Comparison of ENCODE assay signal across 16 cellular contexts in genomic region chr11:59728913-59729312, GRCh38. TPM values are rescaled to one million over a fixed set of nuclear protein-coding genes. Genes with fewer than 3 reads are reported as not detected.
DNase-seq lines count a peak whose midpoint lies in the region; ATAC-seq, FAIRE-seq and TF ChIP-seq lines count a peak whose summit lies in the region.
"Had no signal": no experiment of that assay in that cellular context is flagged by ENCODE, and none has a peak within 500 bp of the region (broad histone marks: within the 10 kb centered on the region; RNA-seq: fewer than 3 reads in every experiment).

No MANE protein-coding gene starts in this region.

- H3K4me3 ChIP-seq in mammary epithelial cell (replicated peaks in 1 of 3; ENCODE audit: insufficient read depth in 1 of 3, low read depth in 2 of 3, low read length in 3 of 3) (no peak overlapping the region), breast epithelium (no peak overlapping the region), endothelial cell of umbilical vein (replicated peaks in 1 of 3; ENCODE audit: insufficient read depth in 1 of 3, low read depth in 1 of 3, low read length in 3 of 3) (no peak overlapping the region), upper lobe of left lung (no peak overlapping the region)

- no peak for TF ChIP-seq EP300 in upper lobe of left lung (IDR thresholded peaks at IDR 0.05)

- in situ Hi-C loops in mammary epithelial cell (cut with MboI; ENCODE audit: low sequenced_read_pairs in 2 of 2) = loop anchor here in 1 of 2 donors (25.0 kb wide), 1 partner anchor 183 kb away; no protein-coding TSS in a partner anchor

- H3K36me3 ChIP-seq in mammary epithelial cell (ENCODE audit: insufficient read depth, low read length) (no peaks in the 10 kb centered on the region), breast epithelium (no peaks in the 10 kb centered on the region), endothelial cell of umbilical vein (ENCODE audit: control insufficient read depth in 2 of 2, extremely low read depth in 1 of 2, insufficient read depth in 2 of 2, low read length in 2 of 2) (no peaks in the 10 kb centered on the region), upper lobe of left lung (no peaks in the 10 kb centered on the region)
- H3K36me3 ChIP-seq: BE2C had no signal

- H3K79me2 ChIP-seq in mammary epithelial cell (ENCODE audit: insufficient read depth, low read length) = no peaks in the 10 kb centered on the region
- no peaks in the 10 kb centered on the region for H3K79me2 ChIP-seq in endothelial cell of umbilical vein (ENCODE audit: control insufficient read depth, insufficient read depth, low read length)

- 38% methylated on average over 1 of the region's 1 CpG for WGBS in mammary epithelial cell (ENCODE audit: low coverage, missing lambda C conversion rate)
- 14 to 33% methylated on average over 1 of the region's 1 CpG for whole genome bisulfite sequencing in upper lobe of left lung, 2 donors

- BruUV-seq in mammary epithelial cell (replicated peaks; lab: Mats Ljungman, UMichigan) (no TSS peak), endothelial cell of umbilical vein (replicated peaks; lab: Mats Ljungman, UMichigan) (no TSS peak)

- intact Hi-C loops in mammary epithelial cell (cut with micrococcal nuclease) = no loop called here
- intact Hi-C loops in breast epithelium (cut with DNase I; ENCODE audit: low total_unique reads) = no loop called here
- intact Hi-C loops in endothelial cell of umbilical vein (cut with micrococcal nuclease) = no loop called here

- H3K9me1 ChIP-seq in endothelial cell of umbilical vein (replicated peaks; ENCODE audit: control insufficient read depth, extremely low read depth, insufficient read depth, low read length) = no peaks in the 10 kb centered on the region

- H3K4me1 ChIP-seq in mammary epithelial cell (ENCODE audit: insufficient read depth, low read length) = no peaks in the 10 kb centered on the region
- no peaks in the 10 kb centered on the region for H3K4me1 ChIP-seq in breast epithelium
- H3K4me1 ChIP-seq in endothelial cell of umbilical vein (ENCODE audit: control insufficient read depth, extremely low read depth, insufficient read depth, low read length) = peaks cover 2% of the 10 kb centered on the region
- H3K4me1 ChIP-seq in upper lobe of left lung = no peaks in the 10 kb centered on the region
- H3K4me1 ChIP-seq: BE2C had no signal

- CTCF ChIA-PET in mammary epithelial cell (lab: Charles Lee; ENCODE audit: low non-redundant PET) = no interaction called here
- CTCF ChIA-PET in endothelial cell of umbilical vein (lab: Charles Lee) = interaction anchor here (1.1 kb wide), 1 partner anchor 10 kb away, joined by 3 read pairs; no protein-coding TSS in a partner anchor

- H3K9me3 ChIP-seq in mammary epithelial cell (replicated peaks; ENCODE audit: insufficient read depth, low read length) (no peaks in the 10 kb centered on the region), breast epithelium (no peaks in the 10 kb centered on the region), endothelial cell of umbilical vein (replicated peaks; ENCODE audit: control insufficient read depth, insufficient read depth, low read length) (no peaks in the 10 kb centered on the region), upper lobe of left lung (no peaks in the 10 kb centered on the region)
- H3K9me3 ChIP-seq: BE2C had no signal

- FAIRE-seq in endothelial cell of umbilical vein (lab: Jason Lieb, UNC) = no peak
- FAIRE-seq: colon had no signal

- POLR2A ChIA-PET in endothelial cell of umbilical vein (lab: Charles Lee) = no interaction called here

- H3K4me2 ChIP-seq in mammary epithelial cell (ENCODE audit: insufficient read depth, low read depth, low read length) = no peak overlapping the region
- H3K4me2 ChIP-seq in endothelial cell of umbilical vein (ENCODE audit: insufficient read depth, low read length) = no peak overlapping the region

- ATAC-seq in upper lobe of left lung (ENCODE audit: low FRiP score in 2 of 2) = peak; percentile 34 to 65
- no peak for ATAC-seq in HG03565 (IDR thresholded peaks at IDR 0.05; ENCODE audit: unreplicated experiment)
- no peak for ATAC-seq in GM21737 (IDR thresholded peaks at IDR 0.05; ENCODE audit: unreplicated experiment)

- no peaks in the 10 kb centered on the region for H4K20me1 ChIP-seq in mammary epithelial cell (ENCODE audit: insufficient read depth, low read length)
- no peaks in the 10 kb centered on the region for H4K20me1 ChIP-seq in endothelial cell of umbilical vein (replicated peaks; ENCODE audit: control insufficient read depth, extremely low read depth, insufficient read depth, low read length)

- H3K27me3 ChIP-seq in mammary epithelial cell (ENCODE audit: insufficient read depth, low read length) = no peaks in the 10 kb centered on the region
- H3K27me3 ChIP-seq in breast epithelium = no peaks in the 10 kb centered on the region
- H3K27me3 ChIP-seq in endothelial cell of umbilical vein (ENCODE audit: control insufficient read depth in 2 of 2, insufficient read depth in 2 of 2, low read length in 2 of 2) = no peaks in the 10 kb centered on the region
- H3K27me3 ChIP-seq in upper lobe of left lung = no peaks in the 10 kb centered on the region
- H3K27me3 ChIP-seq: BE2C had no signal

- H3K27ac ChIP-seq in mammary epithelial cell (ENCODE audit: insufficient read depth, low read depth, low read length) (no peak overlapping the region), breast epithelium (no peak overlapping the region), endothelial cell of umbilical vein (ENCODE audit: insufficient read depth, low read depth, low read length) (no peak overlapping the region), upper lobe of left lung (peak overlapping the region in 3 of 4 donors; percentile 7 to 54 (median 45))

- H2AFZ ChIP-seq in mammary epithelial cell (ENCODE audit: low read depth, low read length) (peak overlapping the region; percentile 89), endothelial cell of umbilical vein (ENCODE audit: low read depth, low read length) (peak overlapping the region; percentile 98)

- TF ChIP-seq POLR2A in breast epithelium (IDR thresholded peaks at IDR 0.05) (no peak), endothelial cell of umbilical vein (IDR thresholded peaks at IDR 0.05; ENCODE audit: low read depth, low read length) (no peak), upper lobe of left lung (IDR thresholded peaks at IDR 0.05) (no peak)

- DNase-seq in mammary epithelial cell (no peak), breast epithelium (ENCODE audit: low spot score in 2 of 2) (no peak), NOMO-1 treated with DMSO at 0.1 percent for 48 hours (lab: John Stamatoyannopoulos, UW; ENCODE audit: unreplicated experiment) (peak; percentile 37), endothelial cell of umbilical vein (ENCODE audit: low read depth, low spot score) (no peak), upper lobe of left lung (peak in 1 of 2 donors; percentile 60)
- no peak for DNase-seq in NK-92 treated with Interleukin-12 subunit alpha and Interleukin-12 subunit beta, amount 100 ng/mL, for 24 hours (lab: John Stamatoyannopoulos, UW)
- DNase-seq: activated CD8-positive, alpha-beta memory T cell treated with anti-CD3 and anti-CD28 coated beads for 24 hours; BE2C; midbrain; NCI-H2107 had no signal

- H3K9ac ChIP-seq in mammary epithelial cell (ENCODE audit: insufficient read depth, low read length) (no peak overlapping the region), endothelial cell of umbilical vein (replicated peaks; ENCODE audit: extremely low read depth, insufficient read depth, low read length) (no peak overlapping the region)

- no peak for TF ChIP-seq CTCF in mammary epithelial cell (conservative IDR thresholded peaks at IDR 0.05 in 1 of 2, IDR thresholded peaks at IDR 0.05 in 1 of 2; ENCODE audit: extremely low read depth in 1 of 2, insufficient read depth in 1 of 2, low read depth in 1 of 2, low read length in 2 of 2)
- TF ChIP-seq CTCF in breast epithelium (IDR thresholded peaks at IDR 0.05) = no peak
- no peak for TF ChIP-seq CTCF in endothelial cell of umbilical vein (IDR thresholded peaks at IDR 0.05; ENCODE audit: extremely low read depth in 1 of 2, insufficient read depth in 1 of 2, low read depth in 1 of 2, low read length in 2 of 2)
- TF ChIP-seq CTCF in upper lobe of left lung (IDR thresholded peaks at IDR 0.05) = no peak

- dilution Hi-C loops in mammary epithelial cell (cut with HindIII; ENCODE audit: low sequenced_read_pairs) (no loop called here), endothelial cell of umbilical vein (cut with MboI; ENCODE audit: extremely low pct_ligation_motif_present, low sequenced_read_pairs) (no loop called here)

TF ChIP-seq in endothelial cell of umbilical vein, 7 proteins besides CTCF, POLR2A, EP300 and RAD21 (continues in another document):
- no peak for TF ChIP-seq MYC (IDR thresholded peaks at IDR 0.05; ENCODE audit: low read depth, low read length)
- TF ChIP-seq JUN (IDR thresholded peaks at IDR 0.05; ENCODE audit: borderline replicate concordance, insufficient read depth, insufficient read length, low read depth) = no peak
- no peak for TF ChIP-seq GATA2 (IDR thresholded peaks at IDR 0.05; ENCODE audit: insufficient read depth, insufficient read length, low read depth, low read length)

RNA-seq across cellular contexts. Expression of gene OR10V1, which starts 15.3 kb away (rescaled TPM):
- total RNA-seq in mammary epithelial cell = not detected
- not detected for polyA plus RNA-seq in mammary epithelial cell
- not detected for polyA minus RNA-seq in mammary epithelial cell
- not detected for total RNA-seq in breast epithelium
- not detected in 2 replicates for total RNA-seq in endothelial cell of umbilical vein
- polyA plus RNA-seq in endothelial cell of umbilical vein = not detected in 2 replicates
- not detected in 2 replicates for polyA plus RNA-seq in endothelial cell of umbilical vein (2011; cell fraction: cytosol; rRNA removed)
- not detected in 2 replicates for polyA plus RNA-seq in endothelial cell of umbilical vein (2011; cell fraction: nucleus; rRNA removed)
- polyA plus RNA-seq in endothelial cell of umbilical vein (2012) = not detected in 2 replicates
- not detected in 2 replicates for polyA minus RNA-seq in endothelial cell of umbilical vein
- polyA minus RNA-seq in endothelial cell of umbilical vein (2011; cell fraction: cytosol; rRNA and poly(A)+ RNA removed) = not detected
- not detected in 2 replicates for polyA minus RNA-seq in endothelial cell of umbilical vein (2011; cell fraction: nucleus; rRNA and poly(A)+ RNA removed)
- total RNA-seq in upper lobe of left lung = not detected
- total RNA-seq: LHCN-M2, OCI-LY7, progenitor cell of endocrine pancreas had no signal

RNA-seq across cellular contexts. Expression of gene STX3, which starts 26.3 kb away (rescaled TPM):
- total RNA-seq in mammary epithelial cell (10 to 100 TPM; 28.8 to 46.8 TPM), breast epithelium (10 to 100 TPM; 32.2 to 58.8 (median 53.7) TPM), endothelial cell of umbilical vein (45.5 and 49.7 TPM in 2 replicates), upper lobe of left lung (100 to 1,000 TPM in 4 of 6 donors, 10 to 100 TPM in 2; 65.0 to 145 (median 135) TPM)
- polyA plus RNA-seq in mammary epithelial cell (20.2 TPM), endothelial cell of umbilical vein (38.0 and 40.3 TPM in 2 replicates)
- polyA minus RNA-seq in mammary epithelial cell (22.4 TPM), endothelial cell of umbilical vein (63.3 and 77.9 TPM in 2 replicates)
- 32.2 and 36.7 TPM in 2 replicates for polyA plus RNA-seq in endothelial cell of umbilical vein (2011; cell fraction: cytosol; rRNA removed)
- 81.8 and 95.7 TPM in 2 replicates for polyA plus RNA-seq in endothelial cell of umbilical vein (2011; cell fraction: nucleus; rRNA removed)
- polyA plus RNA-seq in endothelial cell of umbilical vein (2012) = 37.6 and 39.0 TPM in 2 replicates
- 18.4 TPM for polyA minus RNA-seq in endothelial cell of umbilical vein (2011; cell fraction: cytosol; rRNA and poly(A)+ RNA removed)
- 81.2 and 94.1 TPM in 2 replicates for polyA minus RNA-seq in endothelial cell of umbilical vein (2011; cell fraction: nucleus; rRNA and poly(A)+ RNA removed)

Comparison
In these comparisons a context has a peak if more than half of its experiments do, and no peak if none do; other contexts are left out.
1. H3K27ac ChIP-seq: peak in upper lobe of left lung (3 of 4); none in mammary epithelial cell (single experiment), breast epithelium (0 of 2) and endothelial cell of umbilical vein (single experiment).
2. ATAC-seq: peak in upper lobe of left lung (2 of 2); none in HG03565 (single experiment) and GM21737 (single experiment).